In the genomic region with DNA sequence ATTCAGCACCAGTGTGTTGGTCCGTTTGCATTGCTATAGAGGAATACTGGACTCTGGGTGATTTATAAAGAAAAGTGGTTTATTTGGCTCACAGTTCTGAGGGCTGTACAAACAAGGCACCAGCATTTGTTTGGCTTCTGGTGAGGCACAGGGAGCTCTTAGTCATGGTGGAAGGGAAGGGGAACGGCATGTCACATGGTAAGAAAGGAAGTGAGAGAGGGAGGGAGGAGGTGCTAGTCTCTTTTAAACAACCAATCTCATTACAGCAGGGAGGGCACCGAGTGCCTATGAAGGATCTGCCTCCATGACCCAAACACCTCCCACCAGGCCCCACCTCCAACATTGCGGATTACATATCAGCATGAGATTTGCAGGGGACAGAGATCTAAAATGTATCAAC, we compare ENCODE assay signal across 10 cellular contexts.
DNase-seq lines count a peak whose midpoint lies in the region; ATAC-seq and TF ChIP-seq lines count a peak whose summit lies in the region.
"Had no signal": no experiment of that assay in that cellular context is flagged by ENCODE, and none has a peak within 500 bp of the region (broad histone marks: within the 10 kb centered on the region; RNA-seq: fewer than 3 reads in every experiment).

No MANE protein-coding gene starts in this region.

- WGBS in gastroesophageal sphincter (ENCODE audit: low coverage in 1 of 2), 2 donors = 57 to 66% methylated on average over 3 to 4 of the region's 4 CpGs

- peak overlapping the region; percentile 73 for H3K4me2 ChIP-seq in HCT116 (ENCODE audit: low read length)
- H3K4me2 ChIP-seq in PC-9 = peak overlapping the region; percentile 34; the same call in 1 of the 2 replicates

- H3K4me3 ChIP-seq in AG04450 (ENCODE audit: low read depth, low read length) (no peak overlapping the region), HCT116 (replicated peaks in 1 of 2; ENCODE audit: low read depth in 1 of 2, low read length in 2 of 2) (peak overlapping the region; percentile 6 to 7), PC-9 (no peak overlapping the region), gastroesophageal sphincter (no peak overlapping the region)

- CTCF ChIA-PET in AG04450 (lab: Charles Lee) = interaction anchor here (1.7 kb wide), 1 partner anchor 42 kb away, joined by 4 read pairs; no protein-coding TSS in a partner anchor
- CTCF ChIA-PET in HCT116 (lab: Charles Lee) = interaction anchor here (0.6 to 3.5 kb wide), 2 partner anchors 74 to 215 kb away, joined by 3 to 22 read pairs; no protein-coding TSS in a partner anchor
- CTCF ChIA-PET in PC-9 (lab: Charles Lee) = interaction anchor here (1.0 to 1.1 kb wide), 3 partner anchors 15 to 216 kb away, joined by 3 to 4 read pairs (median 3); no protein-coding TSS in a partner anchor

- TF ChIP-seq EP300 in gastroesophageal sphincter (IDR thresholded peaks at IDR 0.05) = no peak

- POLR2A ChIA-PET in AG04450 (lab: Yijun Ruan, JAX) (no interaction called here), HCT116 (lab: Charles Lee) (interaction anchor here (1.2 to 1.5 kb wide), 2 partner anchors 26 to 195 kb away, joined by 4 read pairs; no protein-coding TSS in a partner anchor), PC-9 (lab: Charles Lee; ENCODE audit: unreplicated experiment) (interaction anchor here (0.6 to 1.1 kb wide), 3 partner anchors 38 to 179 kb away, joined by 3 to 8 read pairs (median 7); no protein-coding TSS in a partner anchor)

- TF ChIP-seq POLR2A in HCT116 (IDR thresholded peaks at IDR 0.05; ENCODE audit: borderline replicate concordance, extremely low read depth, insufficient read depth, insufficient read length) (peak; percentile 64), gastroesophageal sphincter (IDR thresholded peaks at IDR 0.05) (no peak)

- H2AFZ ChIP-seq in HCT116 (ENCODE audit: low read depth, low read length, poor library complexity, severe bottlenecking) (no peak overlapping the region), PC-9 (0 out of 2 replicates have a peak overlapping the region, but pooled peaks have one; percentile 13)

- peak overlapping the region; percentile 42 for H3K9ac ChIP-seq in HCT116 (ENCODE audit: low read length)

- DNase-seq in AG04450 (ENCODE audit: low read depth, low spot score) (no peak), HCT116 (ENCODE audit: low read depth, low spot score) (peak; percentile 63), PC-9 (peak in 1 of 2 experiments; percentile 46), foreskin keratinocyte (peak; percentile 79 to 88), D341Med (ENCODE audit: low spot score) (no peak)
- no peak for DNase-seq in activated T-cell treated with anti-CD3 and anti-CD28 coated beads, Interleukin-2, amount 50 U/mL, for 1 hour
- DNase-seq: CD4-positive, alpha-beta memory T cell; stimulated activated CD4-positive, alpha-beta T cell treated with anti-CD3 and anti-CD28 coated beads, Interleukin-12 subunit alpha, Interleukin-12 subunit beta, amount 100 ng/mL, for 4 hours had no signal

- RAD21 ChIA-PET in HCT116 (lab: Charles Lee; ENCODE audit: low non-redundant PET in 1 of 2, low total read pairs in 2 of 2, uncharacterized antibody in 2 of 2, unreplicated experiment in 2 of 2) = no interaction called here

- intact Hi-C loops in HCT116 (cut with micrococcal nuclease) (no loop called here), PC-9 (cut with micrococcal nuclease; ENCODE audit: unreplicated experiment) (loop anchor here (1.0 to 5.0 kb wide), 3 partner anchors 50 to 311 kb away; a partner anchor contains a TSS)

- no peaks in the 10 kb centered on the region for H3K79me2 ChIP-seq in HCT116 (ENCODE audit: insufficient read depth, low read length)
- no peaks in the 10 kb centered on the region for H3K79me2 ChIP-seq in PC-9 (ENCODE audit: low read depth)

- no peak for TF ChIP-seq CTCF in AG04450 (IDR thresholded peaks at IDR 0.05; ENCODE audit: low read depth, low read length)
- TF ChIP-seq CTCF in HCT116 (IDR thresholded peaks at IDR 0.05 in 2 of 3, conservative IDR thresholded peaks at IDR 0.05 in 1 of 3; ENCODE audit: borderline replicate concordance in 1 of 3, insufficient read depth in 1 of 3, low read depth in 2 of 3, low read length in 2 of 3) = no peak
- TF ChIP-seq CTCF in PC-9 (conservative IDR thresholded peaks at IDR 0.05) = no peak
- no peak for TF ChIP-seq CTCF in foreskin keratinocyte (conservative IDR thresholded peaks at IDR 0.05)
- no peak for TF ChIP-seq CTCF in gastroesophageal sphincter (IDR thresholded peaks at IDR 0.05)

- BruUV-seq in HCT116 (replicated peaks; lab: Mats Ljungman, UMichigan) (no TSS peak), PC-9 (replicated peaks; lab: Mats Ljungman, UMichigan) (no TSS peak)

- peaks cover 58 to 90% of the 10 kb centered on the region in 2 experiments for H3K4me1 ChIP-seq in HCT116 (ENCODE audit: control insufficient read depth in 1 of 2, insufficient read depth in 2 of 2, low read length in 2 of 2)
- H3K4me1 ChIP-seq in PC-9 (replicated peaks; ENCODE audit: insufficient read depth) = peaks cover 62% of the 10 kb centered on the region
- peaks cover 47% of the 10 kb centered on the region for H3K4me1 ChIP-seq in foreskin keratinocyte
- no peaks in the 10 kb centered on the region for H3K4me1 ChIP-seq in gastroesophageal sphincter

- H3K36me3 ChIP-seq in HCT116 (ENCODE audit: control insufficient read depth in 1 of 2, insufficient read depth in 2 of 2, low read length in 2 of 2) = no peaks in the 10 kb centered on the region
- no peaks in the 10 kb centered on the region for H3K36me3 ChIP-seq in PC-9 (ENCODE audit: low read depth)
- no peaks in the 10 kb centered on the region for H3K36me3 ChIP-seq in gastroesophageal sphincter

- peaks cover 47% of the 10 kb centered on the region for H3F3A ChIP-seq in PC-9 (ENCODE audit: insufficient read depth, low read depth)

- H4K20me1 ChIP-seq in HCT116 (ENCODE audit: insufficient read depth) (no peaks in the 10 kb centered on the region), PC-9 (ENCODE audit: insufficient read depth) (no peaks in the 10 kb centered on the region)

- H3K9me2 ChIP-seq in HCT116 (ENCODE audit: insufficient read depth) (no peaks in the 10 kb centered on the region), PC-9 (ENCODE audit: insufficient read depth) (no peaks in the 10 kb centered on the region)

- peak overlapping the region; percentile 13 for H3K27ac ChIP-seq in AG04450 (ENCODE audit: low read depth, low read length)
- H3K27ac ChIP-seq in HCT116 (ENCODE audit: low read depth, low read length) = peak overlapping the region; percentile 76
- H3K27ac ChIP-seq in PC-9 = peak overlapping the region; percentile 70
- peak overlapping the region; percentile 93 for H3K27ac ChIP-seq in foreskin keratinocyte
- H3K27ac ChIP-seq in gastroesophageal sphincter = no peak overlapping the region

- TF ChIP-seq RAD21 in HCT116 (IDR thresholded peaks at IDR 0.05; ENCODE audit: low read depth) = no peak

- H3K9me3 ChIP-seq in AG04450 (ENCODE audit: control insufficient read depth, insufficient read depth, low read length) = no peaks in the 10 kb centered on the region; the same call in 1 of the 2 replicates
- no peaks in the 10 kb centered on the region for H3K9me3 ChIP-seq in HCT116 (ENCODE audit: control insufficient read depth in 1 of 2, insufficient read depth in 1 of 2, low read depth in 1 of 2, low read length in 2 of 2)
- peaks cover 11% of the 10 kb centered on the region; the same call in 1 of the 2 replicates for H3K9me3 ChIP-seq in PC-9 (ENCODE audit: insufficient read depth, low read depth)
- H3K9me3 ChIP-seq in gastroesophageal sphincter = no peaks in the 10 kb centered on the region

- no peaks in the 10 kb centered on the region for H3K27me3 ChIP-seq in AG04450 (ENCODE audit: control insufficient read depth, insufficient read depth, low read length)
- H3K27me3 ChIP-seq in HCT116 (ENCODE audit: insufficient read depth, low read length) = no peaks in the 10 kb centered on the region
- H3K27me3 ChIP-seq in PC-9 (ENCODE audit: insufficient read depth, low read depth) = no peaks in the 10 kb centered on the region
- H3K27me3 ChIP-seq in foreskin keratinocyte = no peaks in the 10 kb centered on the region
- H3K27me3 ChIP-seq in gastroesophageal sphincter = no peaks in the 10 kb centered on the region

- ATAC-seq in HCT116 (peak; percentile 61), foreskin keratinocyte (peak; percentile 6), gastroesophageal sphincter (no peak), HG03469 (IDR thresholded peaks at IDR 0.05; ENCODE audit: unreplicated experiment) (no peak)

TF ChIP-seq in HCT116, 20 proteins besides CTCF, POLR2A, EP300 and RAD21:
- no peak for TF ChIP-seq ZNF274 (IDR thresholded peaks at IDR 0.05; ENCODE audit: low read depth, low read length)
- no peak for TF ChIP-seq EZH2 (IDR thresholded peaks at IDR 0.05)
- TF ChIP-seq CEBPB (IDR thresholded peaks at IDR 0.05; ENCODE audit: low read depth) = no peak
- 0 out of 2 replicates have a peak, but pooled peaks have one; percentile 36 for TF ChIP-seq POLR2AphosphoS5 (IDR thresholded peaks at IDR 0.05; ENCODE audit: low read depth, low read length)
- TF ChIP-seq JUND (IDR thresholded peaks at IDR 0.05) = no peak
TF ChIP-seq in HCT116: peak in this region for 1.

Comparison
In these comparisons a context has a peak if more than half of its experiments do, and no peak if none do; other contexts are left out.
1. DNase-seq: peak in HCT116 (single experiment) and foreskin keratinocyte (2 of 2); none in AG04450 (single experiment), D341Med (single experiment) and activated T-cell treated with anti-CD3 and anti-CD28 coated beads, Interleukin-2, amount 50 U/mL, for 1 hour (single experiment).
2. H3K27ac ChIP-seq: peak in AG04450 (single experiment), HCT116 (single experiment), PC-9 (single experiment) and foreskin keratinocyte (single experiment); none in gastroesophageal sphincter (0 of 4).
3. H3K4me3 ChIP-seq: peak in HCT116 (2 of 2); none in AG04450 (single experiment), PC-9 (single experiment) and gastroesophageal sphincter (0 of 2).
4. ATAC-seq: peak in HCT116 (single experiment) and foreskin keratinocyte (single experiment); none in gastroesophageal sphincter (single experiment) and HG03469 (single experiment).